In the genomic region with DNA sequence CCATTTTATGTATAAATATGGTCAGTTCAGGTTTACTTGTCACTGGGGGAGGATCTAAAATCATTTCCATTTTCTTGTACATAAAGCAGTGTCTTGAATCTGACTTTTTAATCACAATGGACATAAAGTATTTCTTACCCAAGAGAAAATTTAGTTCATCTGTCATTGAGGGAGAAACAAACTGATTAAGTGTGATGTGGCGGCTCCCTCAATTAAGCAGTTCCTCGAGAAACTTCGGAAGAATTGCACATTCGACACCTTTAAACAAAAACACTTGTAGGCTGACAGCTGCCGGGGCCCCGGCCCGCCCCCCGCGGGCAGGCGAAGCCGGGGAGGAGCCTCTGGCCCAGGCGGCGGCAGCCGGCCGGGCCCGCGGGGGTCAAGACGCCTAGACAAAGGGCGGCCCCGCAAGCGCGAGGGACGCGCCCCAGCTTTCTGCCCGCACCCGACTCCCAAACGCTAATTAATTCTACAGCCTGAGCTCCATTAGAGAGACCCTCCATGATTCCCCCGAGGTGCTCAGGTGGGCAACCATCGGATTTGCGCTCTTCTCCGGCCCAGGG, we compare ENCODE assay signal across 8 cellular contexts. TPM values are rescaled to one million over a fixed set of nuclear protein-coding genes. Genes with fewer than 3 reads are reported as not detected.
DNase-seq lines count a peak whose midpoint lies in the region; ATAC-seq and TF ChIP-seq lines count a peak whose summit lies in the region.

No MANE protein-coding gene starts in this region.

- no peaks in the 10 kb centered on the region for H3K36me3 ChIP-seq in BE2C
- no peaks in the 10 kb centered on the region for H3K36me3 ChIP-seq in OCI-LY7 (ENCODE audit: insufficient read depth, low read length)
- no peaks in the 10 kb centered on the region for H3K36me3 ChIP-seq in mucosa of stomach (ENCODE audit: control insufficient read depth, insufficient read depth, low read length)

- no peaks in the 10 kb centered on the region for H4K20me1 ChIP-seq in OCI-LY7 (ENCODE audit: insufficient read depth, low read length)

- H3K27ac ChIP-seq in OCI-LY7 (ENCODE audit: low read depth, low read length, poor library complexity, severe bottlenecking): no peak overlapping the region

- peak; percentile 5 for ATAC-seq in GM19438 (IDR thresholded peaks at IDR 0.05; ENCODE audit: low read depth, unreplicated experiment)

- POLR2A ChIA-PET in OCI-LY7 (lab: Charles Lee): no interaction called here

- DNase-seq in BE2C: peak; percentile 26
- no peak for DNase-seq in OCI-LY7 (ENCODE audit: low spot score)
- DNase-seq in ecto neural progenitor cell (ENCODE audit: low spot score): peak; percentile 74
- DNase-seq in erythroblast (lab: John Stamatoyannopoulos, UW): no peak
- no peak for DNase-seq in activated CD4-positive, CD25-positive, alpha-beta regulatory T cell treated with anti-CD3 and anti-CD28 coated beads, Interleukin-2, amount 50 U/mL, for 72 hours
- no peak for DNase-seq in Ammon's horn (ENCODE audit: low spot score)

- TF ChIP-seq CTCF in BE2C (IDR thresholded peaks at IDR 0.05; ENCODE audit: low read depth, low read length): no peak
- TF ChIP-seq CTCF in OCI-LY7 (conservative IDR thresholded peaks at IDR 0.05; ENCODE audit: low read length): no peak

- H2AFZ ChIP-seq in OCI-LY7 (ENCODE audit: low read length): no peak overlapping the region

- no peaks in the 10 kb centered on the region for H3K79me2 ChIP-seq in OCI-LY7 (ENCODE audit: insufficient read depth, low read depth, low read length)

- CTCF ChIA-PET in OCI-LY7 (lab: Charles Lee; ENCODE audit: unreplicated experiment): no interaction called here

- H3K4me2 ChIP-seq in OCI-LY7 (ENCODE audit: low read length): peak overlapping the region; percentile 75

- H3K9me2 ChIP-seq in OCI-LY7 (ENCODE audit: insufficient read depth, low read length): no peaks in the 10 kb centered on the region

- H3K9ac ChIP-seq in mucosa of stomach (ENCODE audit: low read length): peak overlapping the region; percentile 77

- H3K4me3 ChIP-seq in BE2C (ENCODE audit: low read depth, low read length) (peak overlapping the region; percentile 92), OCI-LY7 (ENCODE audit: low read depth, low read length, poor library complexity, severe bottlenecking) (peak overlapping the region; percentile 63), mucosa of stomach (ENCODE audit: low read length) (peak overlapping the region; percentile 68)

- H3K4me1 ChIP-seq in BE2C (no peaks in the 10 kb centered on the region; the same call in 1 of the 2 replicates), OCI-LY7 (ENCODE audit: insufficient read depth, low read length, poor library complexity, severe bottlenecking) (peaks cover 13% of the 10 kb centered on the region), mucosa of stomach (ENCODE audit: control insufficient read depth, insufficient read depth, low read length) (no peaks in the 10 kb centered on the region)

- no peak for TF ChIP-seq POLR2A in erythroblast (IDR thresholded peaks at IDR 0.05; ENCODE audit: low read length)

- H3K27me3 ChIP-seq in BE2C: peaks cover 6% of the 10 kb centered on the region
- H3K27me3 ChIP-seq in mucosa of stomach (ENCODE audit: control insufficient read depth, insufficient read depth, low read length): peaks cover 13% of the 10 kb centered on the region

- intact Hi-C loops in OCI-LY7 (cut with micrococcal nuclease; ENCODE audit: unreplicated experiment): no loop called here

- no TSS peak for BruUV-seq in OCI-LY7 (replicated peaks; lab: Mats Ljungman, UMichigan)

- no peaks in the 10 kb centered on the region for H3K9me3 ChIP-seq in BE2C
- H3K9me3 ChIP-seq in OCI-LY7 (ENCODE audit: low read length): peaks cover 8% of the 10 kb centered on the region; the same call in 1 of the 2 replicates
- H3K9me3 ChIP-seq in mucosa of stomach (ENCODE audit: control insufficient read depth, low read length): no peaks in the 10 kb centered on the region

RNA-seq across cellular contexts. Expression of a gene that starts 0.8 kb away (rescaled TPM):
- 1.4 TPM for polyA plus RNA-seq in BE2C (2012; ENCODE audit: insufficient read depth, insufficient read length, low read depth)
- not detected in 2 replicates for total RNA-seq in OCI-LY7 (2014; rRNA removed; shearing (Covaris generic))
- total RNA-seq in OCI-LY7 (2022): not detected in 2 replicates

Comparison
In these comparisons a context has a peak if more than half of its experiments do, and no peak if none do; other contexts are left out.
1. DNase-seq: peak in BE2C (single experiment) and ecto neural progenitor cell (single experiment); none in OCI-LY7 (single experiment), erythroblast (0 of 2), activated CD4-positive, CD25-positive, alpha-beta regulatory T cell treated with anti-CD3 and anti-CD28 coated beads, Interleukin-2, amount 50 U/mL, for 72 hours (single experiment) and Ammon's horn (single experiment).
2. Peak in every context shown above with its lines, with median percentiles within 50 percentile points of each other: H3K4me3 ChIP-seq.